In the genomic region with DNA sequence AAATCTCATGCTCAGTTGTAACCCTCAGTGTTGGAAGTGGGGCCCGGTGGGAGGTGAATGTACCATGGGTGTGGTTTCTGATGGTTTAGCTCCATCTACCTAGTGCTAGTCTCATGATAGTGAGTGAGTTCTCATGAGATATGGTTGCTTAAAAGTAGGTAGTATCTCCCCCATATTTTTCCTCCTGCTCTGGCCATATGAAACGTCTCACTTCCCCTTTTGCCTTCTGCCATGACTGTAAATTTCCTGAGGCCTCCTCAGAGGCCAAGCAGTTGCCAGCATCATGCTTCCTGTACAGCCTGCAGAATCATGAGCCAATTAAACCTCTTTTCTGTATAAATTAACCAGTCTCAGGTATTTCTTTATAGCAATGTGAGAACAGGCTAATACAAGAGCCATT, we compare ENCODE assay signal across 13 cellular contexts.
DNase-seq lines count a peak whose midpoint lies in the region; ATAC-seq and TF ChIP-seq lines count a peak whose summit lies in the region.
"Had no signal": no experiment of that assay in that cellular context is flagged by ENCODE, and none has a peak within 500 bp of the region (broad histone marks: within the 10 kb centered on the region; RNA-seq: fewer than 3 reads in every experiment).

No MANE protein-coding gene starts in this region.

- ATAC-seq in GM18511 (IDR thresholded peaks at IDR 0.05; ENCODE audit: unreplicated experiment): peak; percentile 51
- ATAC-seq in GM21526 (IDR thresholded peaks at IDR 0.05; ENCODE audit: low FRiP score, unreplicated experiment): peak; percentile 44
- peak; percentile 43 for ATAC-seq in HG03159 (IDR thresholded peaks at IDR 0.05; ENCODE audit: unreplicated experiment)
- ATAC-seq: body of pancreas; naive thymus-derived CD4-positive, alpha-beta T cell had no signal

- H3K9me3 Mint-ChIP-seq in mesothelial cell of epicardium: no peaks in the 10 kb centered on the region

- peaks cover 32% of the 10 kb centered on the region for H3K4me1 Mint-ChIP-seq in mesothelial cell of epicardium

- no peak for TF ChIP-seq CTCF in mesothelial cell of epicardium (IDR thresholded peaks at IDR 0.05; ENCODE audit: unreplicated experiment)

- H3K27me3 Mint-ChIP-seq in mesothelial cell of epicardium (ENCODE audit: low read depth): no peaks in the 10 kb centered on the region

- DNase-seq in RPMI8226 (peak; percentile 66), SW 1271 (lab: John Stamatoyannopoulos, UW) (no peak), mucosa of gallbladder (ENCODE audit: low spot score) (no peak), mesothelial cell of epicardium (ENCODE audit: low spot score in 2 of 2, unreplicated experiment in 2 of 2) (no peak)
- no peak for DNase-seq in stimulated activated naive CD4-positive, alpha-beta T cell (lab: John Stamatoyannopoulos, UW)
- DNase-seq: body of pancreas; CD4-positive, CD25-positive, alpha-beta regulatory T cell; naive thymus-derived CD4-positive, alpha-beta T cell; NCI-H1105 treated with DMSO at 0.1 percent for 48 hours; T1000 had no signal

- no peaks in the 10 kb centered on the region for H3K36me3 Mint-ChIP-seq in mesothelial cell of epicardium
- H3K36me3 Mint-ChIP-seq: CD4-positive, CD25-positive, alpha-beta regulatory T cell; naive thymus-derived CD4-positive, alpha-beta T cell had no signal

- H3K27ac Mint-ChIP-seq in mesothelial cell of epicardium: no peak overlapping the region
- H3K27ac Mint-ChIP-seq: CD4-positive, CD25-positive, alpha-beta regulatory T cell; naive thymus-derived CD4-positive, alpha-beta T cell had no signal

- no peak overlapping the region for H3K4me3 Mint-ChIP-seq in mesothelial cell of epicardium
- H3K4me3 Mint-ChIP-seq: naive thymus-derived CD4-positive, alpha-beta T cell had no signal
